Comparison of ENCODE assay signal across 1 cellular context in the genomic region with DNA sequence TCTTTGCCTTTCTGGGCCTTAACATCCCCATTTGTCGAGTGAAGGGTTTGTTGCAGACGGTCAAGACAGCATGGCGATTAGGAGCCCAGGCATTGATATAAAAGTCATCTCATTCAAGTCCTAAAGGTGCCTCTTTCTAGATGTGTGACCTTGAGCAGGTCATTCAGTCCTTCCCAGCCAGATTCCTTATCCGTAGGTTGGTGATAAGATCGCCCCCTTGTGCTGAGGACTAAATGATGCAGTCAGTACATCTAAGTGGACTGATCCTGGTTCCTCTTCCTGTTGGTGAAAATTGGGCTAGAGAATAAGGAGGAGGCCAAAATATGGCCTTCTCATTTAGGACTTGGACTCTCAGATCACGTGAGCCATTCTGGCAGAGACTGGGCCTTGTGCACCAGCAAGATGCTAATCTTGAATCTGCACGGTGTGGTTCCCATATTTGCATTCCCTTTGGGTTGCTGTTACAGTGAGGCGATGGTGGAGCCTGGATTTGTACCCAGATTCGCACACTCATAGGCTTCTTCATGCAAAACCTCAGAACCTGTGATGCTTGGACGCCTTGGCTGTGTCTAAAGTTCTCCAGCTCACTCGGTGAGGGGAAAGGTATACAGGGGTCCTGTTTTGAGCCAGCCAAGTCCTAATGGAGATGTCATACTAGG.
TF ChIP-seq lines count a peak whose summit lies in the region.

No MANE protein-coding gene starts in this region.

TF ChIP-seq in IMR-90, 13 proteins besides CTCF, POLR2A, EP300 and RAD21 (continued from another document):
- TF ChIP-seq, protein P1, sequence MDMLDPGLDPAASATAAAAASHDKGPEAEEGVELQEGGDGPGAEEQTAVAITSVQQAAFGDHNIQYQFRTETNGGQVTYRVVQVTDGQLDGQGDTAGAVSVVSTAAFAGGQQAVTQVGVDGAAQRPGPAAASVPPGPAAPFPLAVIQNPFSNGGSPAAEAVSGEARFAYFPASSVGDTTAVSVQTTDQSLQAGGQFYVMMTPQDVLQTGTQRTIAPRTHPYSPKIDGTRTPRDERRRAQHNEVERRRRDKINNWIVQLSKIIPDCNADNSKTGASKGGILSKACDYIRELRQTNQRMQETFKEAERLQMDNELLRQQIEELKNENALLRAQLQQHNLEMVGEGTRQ (IDR thresholded peaks at IDR 0.05; ENCODE audit: low read depth, low read length), result no peak
- TF ChIP-seq BHLHE40 (IDR thresholded peaks at IDR 0.05; ENCODE audit: low read depth, low read length) (no peak), CEBPB (IDR thresholded peaks at IDR 0.05; ENCODE audit: low read depth, low read length) (no peak), NFE2L2 (IDR thresholded peaks at IDR 0.05; ENCODE audit: low read depth, low read length) (no peak), SMC3 (IDR thresholded peaks at IDR 0.05; ENCODE audit: low read depth, low read length) (no peak), RCOR1 (IDR thresholded peaks at IDR 0.05; ENCODE audit: insufficient replicate concordance, low read length) (no peak)
